In the genomic region with DNA sequence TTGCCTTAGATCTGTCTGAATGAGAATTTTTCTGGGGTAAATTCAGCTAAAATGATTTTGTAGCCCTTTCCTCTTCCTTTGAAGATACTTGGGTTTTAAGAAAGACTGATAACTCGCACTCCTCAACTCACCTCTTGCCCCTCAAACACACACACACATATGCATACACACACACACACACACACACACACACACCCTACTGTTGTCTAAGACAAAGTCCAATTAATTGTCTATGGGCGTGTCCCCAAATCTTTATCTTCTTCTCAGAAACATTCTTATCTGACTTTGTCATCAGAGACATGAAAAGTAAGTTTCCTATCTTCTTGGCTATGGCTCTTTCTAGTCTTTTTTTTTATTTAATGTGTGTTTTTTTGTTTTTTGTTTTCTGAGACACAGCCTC, we compare ENCODE assay signal across 31 cellular contexts.
"Had no signal": no experiment of that assay in that cellular context is flagged by ENCODE, and none has a peak within 500 bp of the region (broad histone marks: within the 10 kb centered on the region; RNA-seq: fewer than 3 reads in every experiment).

No MANE protein-coding gene starts in this region.

- DNase-seq: naive B cell; naive thymus-derived CD8-positive, alpha-beta T cell; nucleus accumbens; posterior cingulate gyrus; psoas muscle; right cardiac atrium; spleen; stimulated activated CD4-positive, alpha-beta T cell treated with anti-CD3 and anti-CD28 coated beads, Interleukin-12 subunit alpha, Interleukin-12 subunit beta, amount 100 ng/mL, for 4 hours; stimulated activated CD4-positive, alpha-beta T cell treated with anti-CD3 and anti-CD28 coated beads, Interleukin-1b, Interleukin-23, amount 100 ng/mL, for 48 hours; stimulated activated CD4-positive, alpha-beta T cell treated with anti-CD3 and anti-CD28 coated beads, Interleukin-4, amount 100 ng/mL, for 1 hour; stimulated activated CD4-positive, alpha-beta T cell treated with anti-CD3 and anti-CD28 coated beads, Interleukin-4, amount 100 ng/mL, for 4 hours; stimulated activated CD8-positive, alpha-beta memory T cell treated with anti-CD3 and anti-CD28 coated beads, Interleukin-4, amount 100 ng/mL, for 48 hours; stimulated activated naive CD4-positive, alpha-beta T cell; stimulated activated naive CD8-positive, alpha-beta T cell treated with anti-CD3 and anti-CD28 coated beads, Interleukin-15, amount 100 ng/mL, for 72 hours; stimulated activated naive CD8-positive, alpha-beta T cell treated with anti-CD3 and anti-CD28 coated beads, Interleukin-15, Interleukin-2, amounts not matched to agents 100 U/mL and 50 U/mL, for 24 hours; substantia nigra; tibial artery; transverse colon; upper lobe of right lung had no signal

- H2AFZ ChIP-seq: parathyroid adenoma had no signal

- H3K27me3 ChIP-seq: testis, vagina had no signal

- H3K36me3 ChIP-seq: neutrophil, spleen, suprapubic skin, tibial artery, transverse colon, upper lobe of right lung, vagina had no signal

- H3K27me3 Mint-ChIP-seq: type B pancreatic cell had no signal

- H3K9me3 Mint-ChIP-seq: naive thymus-derived CD8-positive, alpha-beta T cell; natural killer cell treated with Interleukin-12 subunit alpha and Interleukin-12 subunit beta and Interleukin-15 and Interleukin-18, amount 100 ng/mL, for 72 hours; stimulated activated memory B cell treated with anti-CD40 and anti-IgM and Interleukin-4, amounts not matched to agents 10 μg/mL and 1 μg/mL and 100 μg/mL, for 72 hours; stimulated activated naive CD8-positive, alpha-beta T cell treated with anti-CD3 and anti-CD28 coated beads, Interleukin-15, amount 100 ng/mL, for 72 hours; type B pancreatic cell had no signal

- H3K4me1 ChIP-seq: parathyroid adenoma, psoas muscle, spleen, suprapubic skin, testis, tibial artery, transverse colon, upper lobe of right lung, vagina had no signal

- H3K27ac Mint-ChIP-seq: naive thymus-derived CD8-positive, alpha-beta T cell; natural killer cell treated with Interleukin-12 subunit alpha and Interleukin-12 subunit beta and Interleukin-15 and Interleukin-18, amount 100 ng/mL, for 72 hours; progenitor cell of endocrine pancreas; stimulated activated memory B cell treated with anti-CD40 and anti-IgM and Interleukin-4, amounts not matched to agents 10 μg/mL and 1 μg/mL and 100 μg/mL, for 72 hours; stimulated activated naive CD8-positive, alpha-beta T cell treated with anti-CD3 and anti-CD28 coated beads, Interleukin-15, amount 100 ng/mL, for 72 hours; type B pancreatic cell had no signal

- H3K4me2 ChIP-seq: smooth muscle cell had no signal

- H3K4me3 ChIP-seq: psoas muscle, skin epidermis, smooth muscle cell, spleen, suprapubic skin, tibial artery, transverse colon, upper lobe of right lung, vagina had no signal

- H3K79me2 ChIP-seq: parathyroid adenoma had no signal

- H3K4me3 Mint-ChIP-seq: naive B cell; naive thymus-derived CD8-positive, alpha-beta T cell; natural killer cell treated with Interleukin-12 subunit alpha and Interleukin-12 subunit beta and Interleukin-15 and Interleukin-18, amount 100 ng/mL, for 72 hours; stimulated activated memory B cell treated with anti-CD40 and anti-IgM and Interleukin-4, amounts not matched to agents 10 μg/mL and 1 μg/mL and 100 μg/mL, for 72 hours; stimulated activated naive CD8-positive, alpha-beta T cell treated with anti-CD3 and anti-CD28 coated beads, Interleukin-15, amount 100 ng/mL, for 72 hours; type B pancreatic cell had no signal

- H3K4me1 Mint-ChIP-seq: naive B cell; naive thymus-derived CD8-positive, alpha-beta T cell; stimulated activated memory B cell treated with anti-CD40 and anti-IgM and Interleukin-4, amounts not matched to agents 10 μg/mL and 1 μg/mL and 100 μg/mL, for 72 hours; stimulated activated naive CD8-positive, alpha-beta T cell treated with anti-CD3 and anti-CD28 coated beads, Interleukin-15, amount 100 ng/mL, for 72 hours had no signal

- H3K9me3 ChIP-seq: neutrophil, psoas muscle, spleen, suprapubic skin, testis, tibial artery, transverse colon, upper lobe of right lung, vagina had no signal

- H3K9ac ChIP-seq: parathyroid adenoma had no signal

- H3K36me3 Mint-ChIP-seq: naive B cell; naive thymus-derived CD8-positive, alpha-beta T cell; natural killer cell treated with Interleukin-12 subunit alpha and Interleukin-12 subunit beta and Interleukin-15 and Interleukin-18, amount 100 ng/mL, for 72 hours; stimulated activated memory B cell treated with anti-CD40 and anti-IgM and Interleukin-4, amounts not matched to agents 10 μg/mL and 1 μg/mL and 100 μg/mL, for 72 hours; type B pancreatic cell had no signal

- H3K27ac ChIP-seq: neutrophil, parathyroid adenoma, psoas muscle, skin epidermis, spleen, suprapubic skin, testis, tibial artery, transverse colon, upper lobe of right lung, vagina had no signal

- ATAC-seq: naive thymus-derived CD8-positive, alpha-beta T cell; natural killer cell treated with Interleukin-12 subunit alpha and Interleukin-12 subunit beta and Interleukin-15 and Interleukin-18, amount 100 ng/mL, for 72 hours; psoas muscle; right cardiac atrium; sciatic nerve; stimulated activated memory B cell treated with anti-CD40 and anti-IgM and Interleukin-4, amounts not matched to agents 10 μg/mL and 1 μg/mL and 100 μg/mL, for 72 hours; stimulated activated naive CD8-positive, alpha-beta T cell treated with anti-CD3 and anti-CD28 coated beads, Interleukin-15, amount 100 ng/mL, for 72 hours; stimulated activated naive CD8-positive, alpha-beta T cell treated with anti-CD3 and anti-CD28 coated beads, Interleukin-15, Interleukin-2, amounts not matched to agents 100 U/mL and 50 U/mL, for 24 hours; upper lobe of right lung had no signal
